1 cellular context compared by ENCODE assay signal in the genomic region with DNA sequence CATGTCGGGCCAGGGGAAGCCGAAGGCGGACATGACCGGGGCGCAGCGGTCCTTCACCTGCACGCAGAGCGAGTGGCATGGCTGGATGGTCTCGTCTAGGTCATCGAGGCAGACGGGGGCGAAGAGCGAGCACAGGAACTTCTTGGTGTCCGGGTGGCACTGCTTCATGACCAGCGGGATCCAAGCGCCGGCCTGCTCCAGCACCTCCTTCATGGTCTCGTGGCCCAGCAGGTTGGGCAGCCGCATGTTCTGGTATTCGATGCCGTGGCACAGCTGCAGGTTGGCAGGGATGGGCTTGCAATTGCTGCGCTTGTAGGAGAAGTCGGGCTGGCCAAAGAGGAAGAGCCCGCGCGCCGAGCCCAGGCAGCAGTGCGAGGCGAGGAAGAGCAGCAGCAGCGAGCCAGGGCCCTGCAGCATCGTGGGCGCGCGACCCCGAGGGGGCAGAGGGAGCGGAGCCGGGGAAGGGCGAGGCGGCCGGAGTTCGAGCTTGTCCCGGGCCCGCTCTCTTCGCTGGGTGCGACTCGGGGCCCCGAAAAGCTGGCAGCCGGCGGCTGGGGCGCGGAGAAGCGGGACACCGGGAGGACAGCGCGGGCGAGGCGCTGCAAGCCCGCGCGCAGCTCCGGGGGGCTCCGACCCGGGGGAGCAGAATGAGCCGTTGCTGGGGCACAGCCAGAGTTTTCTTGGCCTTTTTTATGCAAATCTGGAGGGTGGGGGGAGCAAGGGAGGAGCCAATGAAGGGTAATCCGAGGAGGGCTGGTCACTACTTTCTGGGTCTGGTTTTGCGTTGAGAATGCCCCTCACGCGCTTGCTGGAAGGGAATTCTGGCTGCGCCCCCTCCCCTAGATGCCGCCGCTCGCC.
TF ChIP-seq lines count a peak whose summit lies in the region.

A gene with protein sequence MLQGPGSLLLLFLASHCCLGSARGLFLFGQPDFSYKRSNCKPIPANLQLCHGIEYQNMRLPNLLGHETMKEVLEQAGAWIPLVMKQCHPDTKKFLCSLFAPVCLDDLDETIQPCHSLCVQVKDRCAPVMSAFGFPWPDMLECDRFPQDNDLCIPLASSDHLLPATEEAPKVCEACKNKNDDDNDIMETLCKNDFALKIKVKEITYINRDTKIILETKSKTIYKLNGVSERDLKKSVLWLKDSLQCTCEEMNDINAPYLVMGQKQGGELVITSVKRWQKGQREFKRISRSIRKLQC (minus strand): TSS at position 665 of the 858 bp plus-strand sequence. CDS start 248 bp downstream, at position 417.

TF ChIP-seq in WTC11, 78 proteins besides CTCF, POLR2A, EP300 and RAD21 (continued from another document and continues in another):
- TF ChIP-seq, protein P1, sequence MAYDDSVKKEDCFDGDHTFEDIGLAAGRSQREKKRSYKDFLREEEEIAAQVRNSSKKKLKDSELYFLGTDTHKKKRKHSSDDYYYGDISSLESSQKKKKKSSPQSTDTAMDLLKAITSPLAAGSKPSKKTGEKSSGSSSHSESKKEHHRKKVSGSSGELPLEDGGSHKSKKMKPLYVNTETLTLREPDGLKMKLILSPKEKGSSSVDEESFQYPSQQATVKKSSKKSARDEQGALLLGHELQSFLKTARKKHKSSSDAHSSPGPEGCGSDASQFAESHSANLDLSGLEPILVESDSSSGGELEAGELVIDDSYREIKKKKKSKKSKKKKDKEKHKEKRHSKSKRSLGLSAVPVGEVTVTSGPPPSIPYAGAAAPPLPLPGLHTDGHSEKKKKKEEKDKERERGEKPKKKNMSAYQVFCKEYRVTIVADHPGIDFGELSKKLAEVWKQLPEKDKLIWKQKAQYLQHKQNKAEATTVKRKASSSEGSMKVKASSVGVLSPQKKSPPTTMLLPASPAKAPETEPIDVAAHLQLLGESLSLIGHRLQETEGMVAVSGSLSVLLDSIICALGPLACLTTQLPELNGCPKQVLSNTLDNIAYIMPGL (CRISPR knock-in tag; IDR thresholded peaks at IDR 0.05): 0 out of 2 replicates have a peak, but pooled peaks have one; percentile 21
- TF ChIP-seq TEAD4 (CRISPR knock-in tag; IDR thresholded peaks at IDR 0.05): no peak
- TF ChIP-seq, protein P2, sequence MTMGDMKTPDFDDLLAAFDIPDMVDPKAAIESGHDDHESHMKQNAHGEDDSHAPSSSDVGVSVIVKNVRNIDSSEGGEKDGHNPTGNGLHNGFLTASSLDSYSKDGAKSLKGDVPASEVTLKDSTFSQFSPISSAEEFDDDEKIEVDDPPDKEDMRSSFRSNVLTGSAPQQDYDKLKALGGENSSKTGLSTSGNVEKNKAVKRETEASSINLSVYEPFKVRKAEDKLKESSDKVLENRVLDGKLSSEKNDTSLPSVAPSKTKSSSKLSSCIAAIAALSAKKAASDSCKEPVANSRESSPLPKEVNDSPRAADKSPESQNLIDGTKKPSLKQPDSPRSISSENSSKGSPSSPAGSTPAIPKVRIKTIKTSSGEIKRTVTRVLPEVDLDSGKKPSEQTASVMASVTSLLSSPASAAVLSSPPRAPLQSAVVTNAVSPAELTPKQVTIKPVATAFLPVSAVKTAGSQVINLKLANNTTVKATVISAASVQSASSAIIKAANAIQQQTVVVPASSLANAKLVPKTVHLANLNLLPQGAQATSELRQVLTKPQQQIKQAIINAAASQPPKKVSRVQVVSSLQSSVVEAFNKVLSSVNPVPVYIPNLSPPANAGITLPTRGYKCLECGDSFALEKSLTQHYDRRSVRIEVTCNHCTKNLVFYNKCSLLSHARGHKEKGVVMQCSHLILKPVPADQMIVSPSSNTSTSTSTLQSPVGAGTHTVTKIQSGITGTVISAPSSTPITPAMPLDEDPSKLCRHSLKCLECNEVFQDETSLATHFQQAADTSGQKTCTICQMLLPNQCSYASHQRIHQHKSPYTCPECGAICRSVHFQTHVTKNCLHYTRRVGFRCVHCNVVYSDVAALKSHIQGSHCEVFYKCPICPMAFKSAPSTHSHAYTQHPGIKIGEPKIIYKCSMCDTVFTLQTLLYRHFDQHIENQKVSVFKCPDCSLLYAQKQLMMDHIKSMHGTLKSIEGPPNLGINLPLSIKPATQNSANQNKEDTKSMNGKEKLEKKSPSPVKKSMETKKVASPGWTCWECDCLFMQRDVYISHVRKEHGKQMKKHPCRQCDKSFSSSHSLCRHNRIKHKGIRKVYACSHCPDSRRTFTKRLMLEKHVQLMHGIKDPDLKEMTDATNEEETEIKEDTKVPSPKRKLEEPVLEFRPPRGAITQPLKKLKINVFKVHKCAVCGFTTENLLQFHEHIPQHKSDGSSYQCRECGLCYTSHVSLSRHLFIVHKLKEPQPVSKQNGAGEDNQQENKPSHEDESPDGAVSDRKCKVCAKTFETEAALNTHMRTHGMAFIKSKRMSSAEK (CRISPR knock-in tag; IDR thresholded peaks at IDR 0.05; ENCODE audit: borderline replicate concordance): no peak
- TF ChIP-seq, protein P3, sequence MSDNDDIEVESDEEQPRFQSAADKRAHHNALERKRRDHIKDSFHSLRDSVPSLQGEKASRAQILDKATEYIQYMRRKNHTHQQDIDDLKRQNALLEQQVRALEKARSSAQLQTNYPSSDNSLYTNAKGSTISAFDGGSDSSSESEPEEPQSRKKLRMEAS (CRISPR knock-in tag; IDR thresholded peaks at IDR 0.05): 0 out of 2 replicates have a peak, but pooled peaks have one; percentile 49
- TF ChIP-seq CREM (CRISPR knock-in tag; IDR thresholded peaks at IDR 0.05): no peak
- TF ChIP-seq, protein P4, sequence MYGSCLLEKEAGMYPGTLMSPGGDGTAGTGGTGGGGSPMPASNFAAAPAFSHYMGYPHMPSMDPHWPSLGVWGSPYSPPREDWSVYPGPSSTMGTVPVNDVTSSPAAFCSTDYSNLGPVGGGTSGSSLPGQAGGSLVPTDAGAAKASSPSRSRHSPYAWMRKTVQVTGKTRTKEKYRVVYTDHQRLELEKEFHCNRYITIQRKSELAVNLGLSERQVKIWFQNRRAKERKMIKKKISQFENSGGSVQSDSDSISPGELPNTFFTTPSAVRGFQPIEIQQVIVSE (CRISPR knock-in tag; IDR thresholded peaks at IDR 0.05; ENCODE audit: borderline replicate concordance): no peak
- TF ChIP-seq ZNF121 (CRISPR knock-in tag; IDR thresholded peaks at IDR 0.05): no peak
- TF ChIP-seq GTF2I (CRISPR knock-in tag; conservative IDR thresholded peaks at IDR 0.05): no peak
- TF ChIP-seq ZNF671 (CRISPR knock-in tag; IDR thresholded peaks at IDR 0.05): no peak
- peak; percentile 62; the same call in 1 of the 2 replicates for TF ChIP-seq ESRRA (CRISPR knock-in tag; IDR thresholded peaks at IDR 0.05; ENCODE audit: borderline replicate concordance)
- TF ChIP-seq SOX15 (CRISPR knock-in tag; IDR thresholded peaks at IDR 0.05): no peak
- TF ChIP-seq NR1H2 (CRISPR knock-in tag; IDR thresholded peaks at IDR 0.05): no peak
- TF ChIP-seq SMAD4 (CRISPR knock-in tag; IDR thresholded peaks at IDR 0.05): peak; percentile 18; the same call in 1 of the 2 replicates
- TF ChIP-seq, protein P5, sequence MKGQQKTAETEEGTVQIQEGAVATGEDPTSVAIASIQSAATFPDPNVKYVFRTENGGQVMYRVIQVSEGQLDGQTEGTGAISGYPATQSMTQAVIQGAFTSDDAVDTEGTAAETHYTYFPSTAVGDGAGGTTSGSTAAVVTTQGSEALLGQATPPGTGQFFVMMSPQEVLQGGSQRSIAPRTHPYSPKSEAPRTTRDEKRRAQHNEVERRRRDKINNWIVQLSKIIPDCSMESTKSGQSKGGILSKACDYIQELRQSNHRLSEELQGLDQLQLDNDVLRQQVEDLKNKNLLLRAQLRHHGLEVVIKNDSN (CRISPR knock-in tag; IDR thresholded peaks at IDR 0.05): no peak
- TF ChIP-seq, protein P6, sequence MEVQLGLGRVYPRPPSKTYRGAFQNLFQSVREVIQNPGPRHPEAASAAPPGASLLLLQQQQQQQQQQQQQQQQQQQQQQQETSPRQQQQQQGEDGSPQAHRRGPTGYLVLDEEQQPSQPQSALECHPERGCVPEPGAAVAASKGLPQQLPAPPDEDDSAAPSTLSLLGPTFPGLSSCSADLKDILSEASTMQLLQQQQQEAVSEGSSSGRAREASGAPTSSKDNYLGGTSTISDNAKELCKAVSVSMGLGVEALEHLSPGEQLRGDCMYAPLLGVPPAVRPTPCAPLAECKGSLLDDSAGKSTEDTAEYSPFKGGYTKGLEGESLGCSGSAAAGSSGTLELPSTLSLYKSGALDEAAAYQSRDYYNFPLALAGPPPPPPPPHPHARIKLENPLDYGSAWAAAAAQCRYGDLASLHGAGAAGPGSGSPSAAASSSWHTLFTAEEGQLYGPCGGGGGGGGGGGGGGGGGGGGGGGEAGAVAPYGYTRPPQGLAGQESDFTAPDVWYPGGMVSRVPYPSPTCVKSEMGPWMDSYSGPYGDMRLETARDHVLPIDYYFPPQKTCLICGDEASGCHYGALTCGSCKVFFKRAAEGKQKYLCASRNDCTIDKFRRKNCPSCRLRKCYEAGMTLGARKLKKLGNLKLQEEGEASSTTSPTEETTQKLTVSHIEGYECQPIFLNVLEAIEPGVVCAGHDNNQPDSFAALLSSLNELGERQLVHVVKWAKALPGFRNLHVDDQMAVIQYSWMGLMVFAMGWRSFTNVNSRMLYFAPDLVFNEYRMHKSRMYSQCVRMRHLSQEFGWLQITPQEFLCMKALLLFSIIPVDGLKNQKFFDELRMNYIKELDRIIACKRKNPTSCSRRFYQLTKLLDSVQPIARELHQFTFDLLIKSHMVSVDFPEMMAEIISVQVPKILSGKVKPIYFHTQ (CRISPR knock-in tag; IDR thresholded peaks at IDR 0.05): no peak
- peak; percentile 61 for TF ChIP-seq ETV6 (CRISPR knock-in tag; IDR thresholded peaks at IDR 0.05)
- TF ChIP-seq ATF1 (CRISPR knock-in tag; IDR thresholded peaks at IDR 0.05): no peak; the same call in 1 of the 2 replicates
- no peak for TF ChIP-seq IRF2 (CRISPR knock-in tag; IDR thresholded peaks at IDR 0.05; ENCODE audit: borderline replicate concordance, low read depth)
- 0 out of 2 replicates have a peak, but pooled peaks have one; percentile 22 for TF ChIP-seq ZNF219 (CRISPR knock-in tag; IDR thresholded peaks at IDR 0.05; ENCODE audit: borderline replicate concordance)
- TF ChIP-seq, protein P7, sequence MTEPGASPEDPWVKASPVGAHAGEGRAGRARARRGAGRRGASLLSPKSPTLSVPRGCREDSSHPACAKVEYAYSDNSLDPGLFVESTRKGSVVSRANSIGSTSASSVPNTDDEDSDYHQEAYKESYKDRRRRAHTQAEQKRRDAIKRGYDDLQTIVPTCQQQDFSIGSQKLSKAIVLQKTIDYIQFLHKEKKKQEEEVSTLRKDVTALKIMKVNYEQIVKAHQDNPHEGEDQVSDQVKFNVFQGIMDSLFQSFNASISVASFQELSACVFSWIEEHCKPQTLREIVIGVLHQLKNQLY (CRISPR knock-in tag; IDR thresholded peaks at IDR 0.05): no peak
- TF ChIP-seq, protein P8, sequence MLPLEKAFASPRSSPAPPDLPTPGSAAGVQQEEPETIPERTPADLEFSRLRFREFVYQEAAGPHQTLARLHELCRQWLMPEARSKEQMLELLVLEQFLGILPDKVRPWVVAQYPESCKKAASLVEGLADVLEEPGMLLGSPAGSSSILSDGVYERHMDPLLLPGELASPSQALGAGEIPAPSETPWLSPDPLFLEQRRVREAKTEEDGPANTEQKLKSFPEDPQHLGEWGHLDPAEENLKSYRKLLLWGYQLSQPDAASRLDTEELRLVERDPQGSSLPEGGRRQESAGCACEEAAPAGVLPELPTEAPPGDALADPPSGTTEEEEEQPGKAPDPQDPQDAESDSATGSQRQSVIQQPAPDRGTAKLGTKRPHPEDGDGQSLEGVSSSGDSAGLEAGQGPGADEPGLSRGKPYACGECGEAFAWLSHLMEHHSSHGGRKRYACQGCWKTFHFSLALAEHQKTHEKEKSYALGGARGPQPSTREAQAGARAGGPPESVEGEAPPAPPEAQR (CRISPR knock-in tag; IDR thresholded peaks at IDR 0.05): no peak
- TF ChIP-seq, protein P9, sequence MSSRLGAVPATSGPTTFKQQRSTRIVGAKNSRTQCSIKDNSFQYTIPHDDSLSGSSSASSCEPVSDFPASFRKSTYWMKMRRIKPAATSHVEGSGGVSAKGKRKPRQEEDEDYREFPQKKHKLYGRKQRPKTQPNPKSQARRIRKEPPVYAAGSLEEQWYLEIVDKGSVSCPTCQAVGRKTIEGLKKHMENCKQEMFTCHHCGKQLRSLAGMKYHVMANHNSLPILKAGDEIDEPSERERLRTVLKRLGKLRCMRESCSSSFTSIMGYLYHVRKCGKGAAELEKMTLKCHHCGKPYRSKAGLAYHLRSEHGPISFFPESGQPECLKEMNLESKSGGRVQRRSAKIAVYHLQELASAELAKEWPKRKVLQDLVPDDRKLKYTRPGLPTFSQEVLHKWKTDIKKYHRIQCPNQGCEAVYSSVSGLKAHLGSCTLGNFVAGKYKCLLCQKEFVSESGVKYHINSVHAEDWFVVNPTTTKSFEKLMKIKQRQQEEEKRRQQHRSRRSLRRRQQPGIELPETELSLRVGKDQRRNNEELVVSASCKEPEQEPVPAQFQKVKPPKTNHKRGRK (CRISPR knock-in tag; IDR thresholded peaks at IDR 0.05; ENCODE audit: borderline replicate concordance): no peak
- TF ChIP-seq, protein P10, sequence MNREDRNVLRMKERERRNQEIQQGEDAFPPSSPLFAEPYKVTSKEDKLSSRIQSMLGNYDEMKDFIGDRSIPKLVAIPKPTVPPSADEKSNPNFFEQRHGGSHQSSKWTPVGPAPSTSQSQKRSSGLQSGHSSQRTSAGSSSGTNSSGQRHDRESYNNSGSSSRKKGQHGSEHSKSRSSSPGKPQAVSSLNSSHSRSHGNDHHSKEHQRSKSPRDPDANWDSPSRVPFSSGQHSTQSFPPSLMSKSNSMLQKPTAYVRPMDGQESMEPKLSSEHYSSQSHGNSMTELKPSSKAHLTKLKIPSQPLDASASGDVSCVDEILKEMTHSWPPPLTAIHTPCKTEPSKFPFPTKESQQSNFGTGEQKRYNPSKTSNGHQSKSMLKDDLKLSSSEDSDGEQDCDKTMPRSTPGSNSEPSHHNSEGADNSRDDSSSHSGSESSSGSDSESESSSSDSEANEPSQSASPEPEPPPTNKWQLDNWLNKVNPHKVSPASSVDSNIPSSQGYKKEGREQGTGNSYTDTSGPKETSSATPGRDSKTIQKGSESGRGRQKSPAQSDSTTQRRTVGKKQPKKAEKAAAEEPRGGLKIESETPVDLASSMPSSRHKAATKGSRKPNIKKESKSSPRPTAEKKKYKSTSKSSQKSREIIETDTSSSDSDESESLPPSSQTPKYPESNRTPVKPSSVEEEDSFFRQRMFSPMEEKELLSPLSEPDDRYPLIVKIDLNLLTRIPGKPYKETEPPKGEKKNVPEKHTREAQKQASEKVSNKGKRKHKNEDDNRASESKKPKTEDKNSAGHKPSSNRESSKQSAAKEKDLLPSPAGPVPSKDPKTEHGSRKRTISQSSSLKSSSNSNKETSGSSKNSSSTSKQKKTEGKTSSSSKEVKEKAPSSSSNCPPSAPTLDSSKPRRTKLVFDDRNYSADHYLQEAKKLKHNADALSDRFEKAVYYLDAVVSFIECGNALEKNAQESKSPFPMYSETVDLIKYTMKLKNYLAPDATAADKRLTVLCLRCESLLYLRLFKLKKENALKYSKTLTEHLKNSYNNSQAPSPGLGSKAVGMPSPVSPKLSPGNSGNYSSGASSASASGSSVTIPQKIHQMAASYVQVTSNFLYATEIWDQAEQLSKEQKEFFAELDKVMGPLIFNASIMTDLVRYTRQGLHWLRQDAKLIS (CRISPR knock-in tag; IDR thresholded peaks at IDR 0.05; ENCODE audit: borderline replicate concordance): no peak
- TF ChIP-seq ZNF317 (CRISPR knock-in tag; IDR thresholded peaks at IDR 0.05; ENCODE audit: borderline replicate concordance, low read depth): no peak
- no peak for TF ChIP-seq ZBTB21 (CRISPR knock-in tag; IDR thresholded peaks at IDR 0.05; ENCODE audit: borderline replicate concordance)
- no peak; the same call in 1 of the 2 replicates for TF ChIP-seq KAT7 (CRISPR knock-in tag; IDR thresholded peaks at IDR 0.05; ENCODE audit: borderline replicate concordance)
- no peak for TF ChIP-seq RORB (CRISPR knock-in tag; IDR thresholded peaks at IDR 0.05)
- TF ChIP-seq TP53 (CRISPR knock-in tag; IDR thresholded peaks at IDR 0.05): peak; percentile 30; the same call in 1 of the 2 replicates
- no peak for TF ChIP-seq ZNF138 (CRISPR knock-in tag; conservative IDR thresholded peaks at IDR 0.05)
